2 cellular contexts compared by ENCODE assay signal in genomic region chr16:11295672-11296071, GRCh38.
A peak's percentile ranks its signal among the peaks of the same experiment; 100 is the strongest.
TF ChIP-seq lines count a peak whose summit lies in the region.

No MANE protein-coding gene starts in this region.

TF ChIP-seq in HepG2, 621 proteins besides CTCF, POLR2A, EP300 and RAD21:
- TF ChIP-seq ELF1 (CRISPR knock-in tag; IDR thresholded peaks at IDR 0.05) (no peak), ZNF232 (CRISPR knock-in tag; IDR thresholded peaks at IDR 0.05; ENCODE audit: borderline replicate concordance) (0 out of 2 replicates have a peak, but pooled peaks have one; percentile 18), HNRNPL (IDR thresholded peaks at IDR 0.05; ENCODE audit: low read depth, low read length) (no peak), SOX6 (IDR thresholded peaks at IDR 0.05) (no peak), SOX6 (CRISPR knock-in tag; IDR thresholded peaks at IDR 0.05) (no peak), NCOR1 (IDR thresholded peaks at IDR 0.05; ENCODE audit: borderline replicate concordance, low read length) (no peak)
- TF ChIP-seq, protein P1, sequence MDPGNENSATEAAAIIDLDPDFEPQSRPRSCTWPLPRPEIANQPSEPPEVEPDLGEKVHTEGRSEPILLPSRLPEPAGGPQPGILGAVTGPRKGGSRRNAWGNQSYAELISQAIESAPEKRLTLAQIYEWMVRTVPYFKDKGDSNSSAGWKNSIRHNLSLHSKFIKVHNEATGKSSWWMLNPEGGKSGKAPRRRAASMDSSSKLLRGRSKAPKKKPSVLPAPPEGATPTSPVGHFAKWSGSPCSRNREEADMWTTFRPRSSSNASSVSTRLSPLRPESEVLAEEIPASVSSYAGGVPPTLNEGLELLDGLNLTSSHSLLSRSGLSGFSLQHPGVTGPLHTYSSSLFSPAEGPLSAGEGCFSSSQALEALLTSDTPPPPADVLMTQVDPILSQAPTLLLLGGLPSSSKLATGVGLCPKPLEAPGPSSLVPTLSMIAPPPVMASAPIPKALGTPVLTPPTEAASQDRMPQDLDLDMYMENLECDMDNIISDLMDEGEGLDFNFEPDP (CRISPR knock-in tag; conservative IDR thresholded peaks at IDR 0.05): peak; percentile 95; the same call in 1 of the 2 replicates
- TF ChIP-seq, protein P2, sequence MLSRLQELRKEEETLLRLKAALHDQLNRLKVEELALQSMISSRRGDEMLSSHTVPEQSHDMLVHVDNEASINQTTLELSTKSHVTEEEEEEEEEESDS (CRISPR knock-in tag; IDR thresholded peaks at IDR 0.05; ENCODE audit: borderline replicate concordance): 0 out of 2 replicates have a peak, but pooled peaks have one; percentile 25

TF ChIP-seq in GM23338, 12 proteins besides CTCF, POLR2A, EP300 and RAD21:
- no peak for TF ChIP-seq ZNF114 (CRISPR knock-in tag; IDR thresholded peaks at IDR 0.05)
- TF ChIP-seq, protein P3, sequence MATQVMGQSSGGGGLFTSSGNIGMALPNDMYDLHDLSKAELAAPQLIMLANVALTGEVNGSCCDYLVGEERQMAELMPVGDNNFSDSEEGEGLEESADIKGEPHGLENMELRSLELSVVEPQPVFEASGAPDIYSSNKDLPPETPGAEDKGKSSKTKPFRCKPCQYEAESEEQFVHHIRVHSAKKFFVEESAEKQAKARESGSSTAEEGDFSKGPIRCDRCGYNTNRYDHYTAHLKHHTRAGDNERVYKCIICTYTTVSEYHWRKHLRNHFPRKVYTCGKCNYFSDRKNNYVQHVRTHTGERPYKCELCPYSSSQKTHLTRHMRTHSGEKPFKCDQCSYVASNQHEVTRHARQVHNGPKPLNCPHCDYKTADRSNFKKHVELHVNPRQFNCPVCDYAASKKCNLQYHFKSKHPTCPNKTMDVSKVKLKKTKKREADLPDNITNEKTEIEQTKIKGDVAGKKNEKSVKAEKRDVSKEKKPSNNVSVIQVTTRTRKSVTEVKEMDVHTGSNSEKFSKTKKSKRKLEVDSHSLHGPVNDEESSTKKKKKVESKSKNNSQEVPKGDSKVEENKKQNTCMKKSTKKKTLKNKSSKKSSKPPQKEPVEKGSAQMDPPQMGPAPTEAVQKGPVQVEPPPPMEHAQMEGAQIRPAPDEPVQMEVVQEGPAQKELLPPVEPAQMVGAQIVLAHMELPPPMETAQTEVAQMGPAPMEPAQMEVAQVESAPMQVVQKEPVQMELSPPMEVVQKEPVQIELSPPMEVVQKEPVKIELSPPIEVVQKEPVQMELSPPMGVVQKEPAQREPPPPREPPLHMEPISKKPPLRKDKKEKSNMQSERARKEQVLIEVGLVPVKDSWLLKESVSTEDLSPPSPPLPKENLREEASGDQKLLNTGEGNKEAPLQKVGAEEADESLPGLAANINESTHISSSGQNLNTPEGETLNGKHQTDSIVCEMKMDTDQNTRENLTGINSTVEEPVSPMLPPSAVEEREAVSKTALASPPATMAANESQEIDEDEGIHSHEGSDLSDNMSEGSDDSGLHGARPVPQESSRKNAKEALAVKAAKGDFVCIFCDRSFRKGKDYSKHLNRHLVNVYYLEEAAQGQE (IDR thresholded peaks at IDR 0.05; ENCODE audit: unreplicated experiment): no peak
- TF ChIP-seq STAT1 (IDR thresholded peaks at IDR 0.05; ENCODE audit: unreplicated experiment): no peak
- TF ChIP-seq POLR2AphosphoS5 (IDR thresholded peaks at IDR 0.05; ENCODE audit: low read depth): no peak
- no peak for TF ChIP-seq EZH2phosphoT487 (IDR thresholded peaks at IDR 0.05; ENCODE audit: unreplicated experiment)
- TF ChIP-seq, protein P4, sequence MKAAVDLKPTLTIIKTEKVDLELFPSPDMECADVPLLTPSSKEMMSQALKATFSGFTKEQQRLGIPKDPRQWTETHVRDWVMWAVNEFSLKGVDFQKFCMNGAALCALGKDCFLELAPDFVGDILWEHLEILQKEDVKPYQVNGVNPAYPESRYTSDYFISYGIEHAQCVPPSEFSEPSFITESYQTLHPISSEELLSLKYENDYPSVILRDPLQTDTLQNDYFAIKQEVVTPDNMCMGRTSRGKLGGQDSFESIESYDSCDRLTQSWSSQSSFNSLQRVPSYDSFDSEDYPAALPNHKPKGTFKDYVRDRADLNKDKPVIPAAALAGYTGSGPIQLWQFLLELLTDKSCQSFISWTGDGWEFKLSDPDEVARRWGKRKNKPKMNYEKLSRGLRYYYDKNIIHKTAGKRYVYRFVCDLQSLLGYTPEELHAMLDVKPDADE (IDR thresholded peaks at IDR 0.05): no peak
- TF ChIP-seq EZH2 (IDR thresholded peaks at IDR 0.05; ENCODE audit: low read depth, unreplicated experiment): no peak
- no peak for TF ChIP-seq ZNF331 (CRISPR knock-in tag; IDR thresholded peaks at IDR 0.05; ENCODE audit: low read depth)
- no peak for TF ChIP-seq NANOG (IDR thresholded peaks at IDR 0.05; ENCODE audit: borderline replicate concordance)
- no peak for TF ChIP-seq CREB1 (CRISPR knock-in tag; IDR thresholded peaks at IDR 0.05; ENCODE audit: low read depth)
- no peak for TF ChIP-seq ZNF462 (CRISPR knock-in tag; IDR thresholded peaks at IDR 0.05)
- TF ChIP-seq JUNB (IDR thresholded peaks at IDR 0.05; ENCODE audit: unreplicated experiment): no peak
